ENCODE assay signal across 18 cellular contexts in genomic region chr16:72979974-72980373, GRCh38.
DNase-seq lines count a peak whose midpoint lies in the region; ATAC-seq, FAIRE-seq and TF ChIP-seq lines count a peak whose summit lies in the region.
"Had no signal": no experiment of that assay in that cellular context is flagged by ENCODE, and none has a peak within 500 bp of the region (broad histone marks: within the 10 kb centered on the region; RNA-seq: fewer than 3 reads in every experiment).

No MANE protein-coding gene starts in this region.

- TF ChIP-seq POLR2A in HepG2 (IDR thresholded peaks at IDR 0.05; ENCODE audit: insufficient read depth in 1 of 2, low read depth in 2 of 2, low read length in 2 of 2): no peak
- TF ChIP-seq POLR2A in right lobe of liver (IDR thresholded peaks at IDR 0.05): no peak

- in situ Hi-C loops in HepG2 (cut with HindIII; ENCODE audit: extremely low pct_ligation_motif_present, low pct_unique_long_range_greater_than_20kb): no loop called here

- CTCF ChIA-PET in HepG2 (lab: Yijun Ruan, JAX; ENCODE audit: low intra/inter-chr PET ratio, low total read pairs): no interaction called here

- BruUV-seq in HepG2 (replicated peaks; lab: Mats Ljungman, UMichigan): no TSS peak

- intact Hi-C loops in HepG2 (cut with micrococcal nuclease; ENCODE audit: unreplicated experiment) (no loop called here), right lobe of liver (cut with DNase I) (no loop called here)

- H3K27me3 ChIP-seq in HepG2 (ENCODE audit: control insufficient read depth in 1 of 2, insufficient read depth in 2 of 2, low read length in 2 of 2) (no peaks in the 10 kb centered on the region), right lobe of liver (no peaks in the 10 kb centered on the region), parathyroid adenoma (ENCODE audit: control insufficient read depth, insufficient read depth, low read length) (no peaks in the 10 kb centered on the region)
- H3K27me3 ChIP-seq: BLaER1 had no signal

- 95% methylated on average over 9 of the region's 9 CpGs for WGBS in HepG2 (ENCODE audit: low lambda C conversion rate)
- 82% methylated on average over 9 of the region's 9 CpGs for WGBS in right lobe of liver (ENCODE audit: insufficient coverage, low coverage, low lambda C conversion rate, missing lambda C conversion rate)

- peaks cover 3 to 4% of the 10 kb centered on the region in 2 experiments; a peak in 2 of 5 replicates for H3K36me3 ChIP-seq in HepG2 (replicated peaks in 1 of 2; ENCODE audit: control insufficient read depth in 1 of 2, insufficient read depth in 2 of 2, low read length in 2 of 2)
- no peaks in the 10 kb centered on the region for H3K36me3 ChIP-seq in right lobe of liver
- no peaks in the 10 kb centered on the region for H3K36me3 ChIP-seq in parathyroid adenoma (ENCODE audit: control insufficient read depth, insufficient read depth, low read length)
- H3K36me3 ChIP-seq: BLaER1 had no signal

- no peak for TF ChIP-seq RAD21 in HepG2 (CRISPR knock-in tag; IDR thresholded peaks at IDR 0.05)

- H3K4me3 ChIP-seq in HepG2 (replicated peaks in 1 of 3; ENCODE audit: insufficient read depth in 1 of 3, low read depth in 2 of 3, low read length in 3 of 3) (no peak overlapping the region), right lobe of liver (no peak overlapping the region), parathyroid adenoma (ENCODE audit: low read depth, low read length) (no peak overlapping the region)
- H3K4me3 ChIP-seq: BLaER1, GM23338 had no signal

- peaks cover 50% of the 10 kb centered on the region for H3K4me1 ChIP-seq in HepG2 (ENCODE audit: insufficient read depth, low read length)
- peaks cover 0 to 37% (median 16%) of the 10 kb centered on the region in 4 donors for H3K4me1 ChIP-seq in right lobe of liver
- H3K4me1 ChIP-seq in parathyroid adenoma: peaks cover 43% of the 10 kb centered on the region

- no peak overlapping the region for H3K4me2 ChIP-seq in HepG2 (ENCODE audit: low read depth, low read length)
- no peak overlapping the region for H3K4me2 ChIP-seq in parathyroid adenoma (ENCODE audit: low read length)
- H3K4me2 ChIP-seq: BLaER1, GM23338 had no signal

- peaks cover 83% of the 10 kb centered on the region for H3K79me2 ChIP-seq in HepG2 (ENCODE audit: insufficient read depth, low read length)
- peaks cover 68% of the 10 kb centered on the region for H3K79me2 ChIP-seq in parathyroid adenoma

- H2AFZ ChIP-seq in HepG2 (ENCODE audit: low read length): no peak overlapping the region
- no peak overlapping the region for H2AFZ ChIP-seq in parathyroid adenoma
- H2AFZ ChIP-seq: GM23338 had no signal

- H3K9me3 ChIP-seq in HepG2 (ENCODE audit: low read length) (no peaks in the 10 kb centered on the region), right lobe of liver (no peaks in the 10 kb centered on the region), parathyroid adenoma (ENCODE audit: control insufficient read depth, low read length) (no peaks in the 10 kb centered on the region)
- H3K9me3 ChIP-seq: BLaER1 had no signal

- ATAC-seq in HepG2 (no peak), right lobe of liver (no peak), HG03457 (IDR thresholded peaks at IDR 0.05; ENCODE audit: unreplicated experiment) (no peak), HG03432 (IDR thresholded peaks at IDR 0.05; ENCODE audit: unreplicated experiment) (no peak)
- ATAC-seq: GM23338 had no signal

- H3K27ac ChIP-seq in HepG2 (ENCODE audit: extremely low read length, insufficient read depth, low read length) (no peak overlapping the region), right lobe of liver (no peak overlapping the region), parathyroid adenoma (peak overlapping the region; percentile 53)
- H3K27ac ChIP-seq: 22Rv1, BLaER1 had no signal

- H4K20me1 ChIP-seq in HepG2 (ENCODE audit: insufficient read depth, low read length): peaks cover 39% of the 10 kb centered on the region; the same call in 1 of the 2 replicates
- H4K20me1 ChIP-seq: BLaER1 had no signal

- TF ChIP-seq EP300 in HepG2 (IDR thresholded peaks at IDR 0.05; ENCODE audit: low read depth in 2 of 2, low read length in 2 of 2) (no peak), HepG2 (CRISPR knock-in tag; IDR thresholded peaks at IDR 0.05; ENCODE audit: borderline replicate concordance) (no peak)

- DNase-seq in HepG2 (ENCODE audit: low spot score) (no peak), right lobe of liver (no peak), glomerular visceral epithelial cell (ENCODE audit: extremely low spot score) (peak; percentile 29), SIG-M5 treated with dmso at 0.1 percent for 504 hours (lab: John Stamatoyannopoulos, UW; ENCODE audit: unreplicated experiment) (no peak), AG20443 (ENCODE audit: low spot score) (no peak)
- DNase-seq: AML-193; CD8-positive, alpha-beta memory T cell; DMS79; EL; H9 had no signal

- H3K9ac ChIP-seq in HepG2 (ENCODE audit: insufficient read depth, low read depth, low read length) (no peak overlapping the region), parathyroid adenoma (no peak overlapping the region)
- H3K9ac ChIP-seq: BLaER1 had no signal

- POLR2A ChIA-PET in HepG2 (lab: Yijun Ruan, JAX): interaction anchor here (1.4 kb wide), 1 partner anchor 17 kb away, joined by 3 read pairs; no protein-coding TSS in a partner anchor

- FAIRE-seq in HepG2 (lab: Jason Lieb, UNC): no peak
- FAIRE-seq: G401.6, GM12891 had no signal

- TF ChIP-seq CTCF in HepG2 (CRISPR knock-in tag; IDR thresholded peaks at IDR 0.05) (no peak), right lobe of liver (IDR thresholded peaks at IDR 0.05) (no peak), parathyroid adenoma (IDR thresholded peaks at IDR 0.05) (no peak)

TF ChIP-seq in HepG2, 621 proteins besides CTCF, POLR2A, EP300 and RAD21:
- no peak for TF ChIP-seq XRCC5 (optimal IDR thresholded peaks at IDR 0.05; ENCODE audit: low read length)
- TF ChIP-seq FOSL1 (CRISPR knock-in tag; IDR thresholded peaks at IDR 0.05; ENCODE audit: borderline replicate concordance): no peak
- TF ChIP-seq RBM22 (optimal IDR thresholded peaks at IDR 0.05; ENCODE audit: low read length): peak; percentile 50
- no peak for TF ChIP-seq WIZ (CRISPR knock-in tag; IDR thresholded peaks at IDR 0.05)
